In the genomic region with DNA sequence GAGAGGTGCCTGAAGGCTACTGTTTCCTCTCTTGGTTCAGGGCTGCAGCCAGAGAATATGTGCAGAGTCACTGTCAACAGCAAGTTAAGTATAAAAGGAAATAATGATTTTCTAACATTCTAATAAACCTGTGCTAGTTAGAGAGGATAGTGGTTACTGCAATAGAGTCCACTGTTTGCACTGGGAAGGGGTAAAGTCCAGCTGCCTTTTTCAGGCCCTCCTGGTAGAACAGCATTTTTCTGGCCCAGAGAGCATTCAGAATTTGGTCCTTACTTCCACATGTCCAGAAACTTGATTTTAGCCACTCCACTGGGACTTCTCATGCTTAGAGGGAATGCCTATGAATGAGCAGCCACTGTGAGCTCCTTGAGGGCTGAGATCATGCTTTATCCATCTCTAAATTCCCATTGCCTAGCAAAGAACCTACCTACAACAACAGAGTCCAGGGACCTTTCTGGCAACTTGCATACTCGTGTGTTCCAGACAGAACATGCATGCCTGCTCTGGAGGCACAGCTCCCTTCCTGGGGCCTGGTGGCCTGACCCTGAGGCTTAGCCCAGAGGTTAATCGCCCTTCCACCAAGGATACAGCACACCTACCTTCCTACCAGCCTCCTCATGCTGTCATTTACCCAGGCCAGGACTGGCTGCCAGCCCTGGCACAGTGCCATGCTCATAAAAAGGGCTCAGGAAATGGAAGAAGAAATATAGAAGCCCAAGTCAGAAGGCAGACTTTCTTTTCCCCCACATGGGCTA, we compare ENCODE assay signal across 10 cellular contexts. TPM values are rescaled to one million over a fixed set of nuclear protein-coding genes. Genes with fewer than 3 reads are reported as not detected.
DNase-seq lines count a peak whose midpoint lies in the region; ATAC-seq and TF ChIP-seq lines count a peak whose summit lies in the region.
"Had no signal": no experiment of that assay in that cellular context is flagged by ENCODE, and none has a peak within 500 bp of the region (broad histone marks: within the 10 kb centered on the region; RNA-seq: fewer than 3 reads in every experiment).

No MANE protein-coding gene starts in this region.

- H3K9ac ChIP-seq in duodenal mucosa (ENCODE audit: low read depth in 1 of 2, low read length in 2 of 2): no peak overlapping the region
- no peak overlapping the region for H3K9ac ChIP-seq in parathyroid adenoma
- no peak overlapping the region for H3K9ac ChIP-seq in neural progenitor cell

- no peaks in the 10 kb centered on the region for H3F3A ChIP-seq in neural progenitor cell (ENCODE audit: low read depth)

- H3K27me3 ChIP-seq in duodenal mucosa (ENCODE audit: control insufficient read depth in 1 of 2, insufficient read depth in 2 of 2, low read length in 2 of 2) (no peaks in the 10 kb centered on the region), parathyroid adenoma (ENCODE audit: control insufficient read depth, insufficient read depth, low read length) (no peaks in the 10 kb centered on the region), neural progenitor cell (no peaks in the 10 kb centered on the region)
- H3K27me3 ChIP-seq: dorsolateral prefrontal cortex had no signal

- no peak for ATAC-seq in GM21576 (IDR thresholded peaks at IDR 0.05; ENCODE audit: unreplicated experiment)
- no peak for ATAC-seq in GM21526 (IDR thresholded peaks at IDR 0.05; ENCODE audit: low FRiP score, unreplicated experiment)

- H3K36me3 ChIP-seq in duodenal mucosa (ENCODE audit: control insufficient read depth in 1 of 2, insufficient read depth in 2 of 2, low read length in 2 of 2) (no peaks in the 10 kb centered on the region), parathyroid adenoma (ENCODE audit: control insufficient read depth, insufficient read depth, low read length) (no peaks in the 10 kb centered on the region), neural progenitor cell (no peaks in the 10 kb centered on the region)

- no peak overlapping the region for H3K4me2 ChIP-seq in parathyroid adenoma (ENCODE audit: low read length)
- no peak overlapping the region for H3K4me2 ChIP-seq in neural progenitor cell

- DNase-seq in DMS79 treated with DMSO at 0.1 percent for 48 hours (lab: John Stamatoyannopoulos, UW): peak; percentile 89
- peak; percentile 74 for DNase-seq in NCI-H2107 treated with DMSO at 0.1 percent for 48 hours (lab: John Stamatoyannopoulos, UW; ENCODE audit: unreplicated experiment)
- DNase-seq in neural progenitor cell (ENCODE audit: low spot score): no peak
- no peak for DNase-seq in stimulated activated CD4-positive, alpha-beta T cell treated with anti-CD3 and anti-CD28 coated beads, Interleukin-2, amount 100 ng/mL, for 48 hours

- H3K4me1 ChIP-seq in duodenal mucosa (ENCODE audit: control insufficient read depth in 1 of 2, insufficient read depth in 2 of 2, low read length in 2 of 2) (peaks cover 13 to 14% of the 10 kb centered on the region in 2 donors), parathyroid adenoma (peaks cover 8% of the 10 kb centered on the region), neural progenitor cell (no peaks in the 10 kb centered on the region)

- H3K79me2 ChIP-seq in parathyroid adenoma (no peaks in the 10 kb centered on the region), neural progenitor cell (ENCODE audit: low read depth) (no peaks in the 10 kb centered on the region)

- H3K36me3 Mint-ChIP-seq in neural progenitor cell: peaks cover 2% of the 10 kb centered on the region

- H3K4me3 ChIP-seq in duodenal mucosa (ENCODE audit: low read depth in 1 of 2, low read length in 2 of 2): peak overlapping the region in 1 of 2 donors; percentile 21
- no peak overlapping the region for H3K4me3 ChIP-seq in parathyroid adenoma (ENCODE audit: low read depth, low read length)
- H3K4me3 ChIP-seq in neural progenitor cell: no peak overlapping the region
- H3K4me3 ChIP-seq: dorsolateral prefrontal cortex had no signal

- H2AFZ ChIP-seq in parathyroid adenoma (peak overlapping the region; percentile 42), neural progenitor cell (replicated peaks) (no peak overlapping the region)

- H3K4me1 Mint-ChIP-seq in neural progenitor cell: no peaks in the 10 kb centered on the region

- peaks cover 5 to 7% of the 10 kb centered on the region in 2 donors for H3K9me3 ChIP-seq in duodenal mucosa (ENCODE audit: control insufficient read depth in 1 of 2, low read length in 2 of 2)
- no peaks in the 10 kb centered on the region for H3K9me3 ChIP-seq in parathyroid adenoma (ENCODE audit: control insufficient read depth, low read length)
- H3K9me3 ChIP-seq in neural progenitor cell (ENCODE audit: low read depth): no peaks in the 10 kb centered on the region

- H4K20me1 ChIP-seq in neural progenitor cell (ENCODE audit: low read depth): no peaks in the 10 kb centered on the region

- H3K27ac Mint-ChIP-seq in neural progenitor cell: no peak overlapping the region

- H3K9me3 Mint-ChIP-seq in neural progenitor cell: peaks cover 26% of the 10 kb centered on the region

- TF ChIP-seq CTCF in parathyroid adenoma (IDR thresholded peaks at IDR 0.05): no peak
- no peak for TF ChIP-seq CTCF in neural progenitor cell (IDR thresholded peaks at IDR 0.05)

- H3K4me3 Mint-ChIP-seq in neural progenitor cell: no peak overlapping the region

- H3K27me3 Mint-ChIP-seq in neural progenitor cell (ENCODE audit: insufficient read depth, low read depth): peaks cover 6% of the 10 kb centered on the region

- H3K27ac ChIP-seq in duodenal mucosa (ENCODE audit: low read depth, low read length) (peak overlapping the region; percentile 15), parathyroid adenoma (no peak overlapping the region), neural progenitor cell (no peak overlapping the region)
- H3K27ac ChIP-seq: dorsolateral prefrontal cortex, HL-60 had no signal

RNA-seq across cellular contexts. Expression of a gene that starts 50.3 kb away (rescaled TPM):
- total RNA-seq in neural progenitor cell (ENCODE audit: low replicate concordance): 105 and 113 TPM in 2 replicates

Comparison
In these comparisons a context has a peak if more than half of its experiments do, and no peak if none do; other contexts are left out.
1. DNase-seq: peak in DMS79 treated with DMSO at 0.1 percent for 48 hours (single experiment) and NCI-H2107 treated with DMSO at 0.1 percent for 48 hours (single experiment); none in neural progenitor cell (single experiment) and stimulated activated CD4-positive, alpha-beta T cell treated with anti-CD3 and anti-CD28 coated beads, Interleukin-2, amount 100 ng/mL, for 48 hours (0 of 2).